ENCODE assay signal across 8 cellular contexts in the genomic region with DNA sequence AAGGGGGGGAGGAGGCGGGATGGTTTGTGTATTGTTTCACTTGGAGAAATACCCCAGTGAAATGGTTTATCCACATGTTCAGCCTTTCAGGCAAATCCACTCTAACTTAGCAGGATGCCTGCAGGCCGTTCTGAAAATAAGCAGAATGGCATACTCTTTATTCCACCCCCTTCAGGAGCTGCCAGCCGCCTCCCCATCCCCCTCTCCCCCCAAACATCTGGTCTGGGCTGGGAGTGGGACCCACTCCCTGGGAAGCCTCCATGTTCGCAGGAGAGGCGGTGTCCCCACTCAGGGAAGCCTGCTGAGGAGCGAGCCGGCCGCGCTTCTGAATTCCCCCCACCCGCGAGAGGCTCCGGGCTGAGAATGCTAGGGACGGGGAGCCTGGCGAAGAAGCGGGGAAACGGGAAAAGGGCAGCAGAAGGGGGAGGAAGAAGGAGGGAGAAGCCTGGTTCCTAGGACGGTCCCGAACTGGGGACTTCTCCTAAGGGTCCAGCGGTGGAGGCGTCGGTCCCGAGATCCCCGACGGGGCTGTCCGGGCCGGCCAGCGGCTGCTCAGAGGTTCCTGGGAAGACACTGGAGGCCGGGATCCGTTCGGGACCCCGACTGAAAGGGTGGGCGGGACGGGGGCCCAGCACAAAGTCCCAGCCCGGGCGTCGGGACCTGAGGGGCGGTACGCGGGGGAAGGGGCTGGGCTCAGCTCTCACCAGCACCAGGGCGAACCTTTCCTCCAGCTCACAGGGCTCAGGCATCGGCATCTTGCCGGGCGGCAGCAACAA. TPM values are rescaled to one million over a fixed set of nuclear protein-coding genes. Genes with fewer than 3 reads are reported as not detected.
DNase-seq lines count a peak whose midpoint lies in the region; ATAC-seq and TF ChIP-seq lines count a peak whose summit lies in the region.

No MANE protein-coding gene starts in this region.

- POLR2A ChIA-PET in AG04449 (lab: Yijun Ruan, JAX): interaction anchor here (1.0 to 1.5 kb wide), 4 partner anchors 33 to 84 kb away, joined by 3 to 6 read pairs (median 4); partner anchors contain the start of gene TMBIM6

- H3K4me1 Mint-ChIP-seq in dendritic cell treated with granulocyte-macrophage colony-stimulating factor and Interleukin-4, amounts not matched to agents 40 ng/mL and 50 ng/mL, for 4 days (ENCODE audit: low read depth): peaks cover 65% of the 10 kb centered on the region
- H3K4me1 Mint-ChIP-seq in stimulated activated naive B cell treated with anti-CD40 and anti-IgM and Interleukin-4, amounts not matched to agents 10 μg/mL and 1 μg/mL and 100 μg/mL, for 72 hours: peaks cover 35 to 62% of the 10 kb centered on the region in 2 donors

- 4 to 5% methylated on average over 15 to 31 of the region's 43 CpGs for WGBS in lower leg skin, 2 donors

- peaks cover 26% of the 10 kb centered on the region for H3K27me3 Mint-ChIP-seq in dendritic cell treated with granulocyte-macrophage colony-stimulating factor and Interleukin-4, amounts not matched to agents 40 ng/mL and 50 ng/mL, for 4 days
- H3K27me3 Mint-ChIP-seq in stimulated activated naive B cell treated with anti-CD40 and anti-IgM and Interleukin-4, amounts not matched to agents 10 μg/mL and 1 μg/mL and 100 μg/mL, for 72 hours: no peaks in the 10 kb centered on the region

- intact Hi-C loops in dendritic cell treated with granulocyte-macrophage colony-stimulating factor and Interleukin-4, amounts not matched to agents 40 ng/mL and 50 ng/mL, for 4 days (cut with micrococcal nuclease): loop anchor here (1.0 to 5.0 kb wide), 4 partner anchors 34 to 139 kb away; partner anchors contain the start of genes MCRS1 and TMBIM6
- intact Hi-C loops in lower leg skin (cut with DNase I; ENCODE audit: low total_unique reads): loop anchor here (5.0 kb wide), 1 partner anchor 64 kb away; no protein-coding TSS in a partner anchor

- CTCF ChIA-PET in AG04449 (lab: Yijun Ruan, JAX): interaction anchor here (0.7 to 25.0 kb wide), 12 partner anchors 9 to 83 kb away, joined by 3 to 766 read pairs (median 10); partner anchors contain the start of gene PRPF40B

- TF ChIP-seq POLR2A in lower leg skin (IDR thresholded peaks at IDR 0.05): no peak

- no peaks in the 10 kb centered on the region for H3K9me3 Mint-ChIP-seq in dendritic cell treated with granulocyte-macrophage colony-stimulating factor and Interleukin-4, amounts not matched to agents 40 ng/mL and 50 ng/mL, for 4 days
- no peaks in the 10 kb centered on the region for H3K9me3 Mint-ChIP-seq in stimulated activated naive B cell treated with anti-CD40 and anti-IgM and Interleukin-4, amounts not matched to agents 10 μg/mL and 1 μg/mL and 100 μg/mL, for 72 hours

- no peak for TF ChIP-seq CTCF in AG04449 (IDR thresholded peaks at IDR 0.05; ENCODE audit: insufficient read depth, low read length, missing control alignments)
- no peak for TF ChIP-seq CTCF in lower leg skin (IDR thresholded peaks at IDR 0.05)

- peak overlapping the region; percentile 99 for H3K4me3 Mint-ChIP-seq in dendritic cell treated with granulocyte-macrophage colony-stimulating factor and Interleukin-4, amounts not matched to agents 40 ng/mL and 50 ng/mL, for 4 days
- H3K4me3 Mint-ChIP-seq in stimulated activated naive B cell treated with anti-CD40 and anti-IgM and Interleukin-4, amounts not matched to agents 10 μg/mL and 1 μg/mL and 100 μg/mL, for 72 hours: peak overlapping the region; percentile 96 to 100

- DNase-seq in AG04449 (ENCODE audit: low read depth, low spot score) (no peak), UCSD-AML1 (lab: John Stamatoyannopoulos, UW; ENCODE audit: unreplicated experiment) (peak; percentile 62), lower leg skin (ENCODE audit: low spot score in 2 of 2) (peak; percentile 15 to 87), NCI-H1048 (lab: John Stamatoyannopoulos, UW) (no peak)
- DNase-seq in stimulated activated naive B cell treated with anti-CD40 and anti-IgM and Interleukin-4, amounts not matched to agents 10 μg/mL and 1 μg/mL and 100 μg/mL, for 72 hours: no peak

- H3K36me3 Mint-ChIP-seq in dendritic cell treated with granulocyte-macrophage colony-stimulating factor and Interleukin-4, amounts not matched to agents 40 ng/mL and 50 ng/mL, for 4 days (ENCODE audit: low read depth): peaks cover 16% of the 10 kb centered on the region
- peaks cover 10 to 21% of the 10 kb centered on the region in 2 donors for H3K36me3 Mint-ChIP-seq in stimulated activated naive B cell treated with anti-CD40 and anti-IgM and Interleukin-4, amounts not matched to agents 10 μg/mL and 1 μg/mL and 100 μg/mL, for 72 hours

- peak overlapping the region; percentile 70 for H3K4me3 ChIP-seq in AG04449 (ENCODE audit: low read depth, low read length)
- peak overlapping the region; percentile 43 for H3K4me3 ChIP-seq in lower leg skin (ENCODE audit: low read depth, poor library complexity, severe bottlenecking)

- ATAC-seq in GM18907 (IDR thresholded peaks at IDR 0.05; ENCODE audit: unreplicated experiment) (peak; percentile 23), HG03342 (IDR thresholded peaks at IDR 0.05; ENCODE audit: unreplicated experiment) (peak; percentile 12)
- peak; percentile 42 to 43 for ATAC-seq in stimulated activated naive B cell treated with anti-CD40 and anti-IgM and Interleukin-4, amounts not matched to agents 10 μg/mL and 1 μg/mL and 100 μg/mL, for 72 hours (replicated peaks)

- peak overlapping the region; percentile 94 for H3K27ac Mint-ChIP-seq in dendritic cell treated with granulocyte-macrophage colony-stimulating factor and Interleukin-4, amounts not matched to agents 40 ng/mL and 50 ng/mL, for 4 days
- peak overlapping the region; percentile 97 for H3K27ac Mint-ChIP-seq in stimulated activated naive B cell treated with anti-CD40 and anti-IgM and Interleukin-4, amounts not matched to agents 10 μg/mL and 1 μg/mL and 100 μg/mL, for 72 hours

RNA-seq across cellular contexts. Expression of gene FMNL3, which starts 0.7 kb away (rescaled TPM):
- 10 to 100 TPM in 1 of 4 donors, 1 to 10 TPM in 3; 4.3 to 12.5 (median 6.9) TPM for total RNA-seq in lower leg skin

RNA-seq across cellular contexts. Expression of gene TMBIM6, which starts 34.8 kb away (rescaled TPM):
- total RNA-seq in lower leg skin: 100 to 1,000 TPM; 238 to 407 (median 319) TPM

Comparison
In these comparisons a context has a peak if more than half of its experiments do, and no peak if none do; other contexts are left out.
1. DNase-seq: peak in UCSD-AML1 (single experiment) and lower leg skin (2 of 2); none in AG04449 (single experiment), stimulated activated naive B cell treated with anti-CD40 and anti-IgM and Interleukin-4, amounts not matched to agents 10 μg/mL and 1 μg/mL and 100 μg/mL, for 72 hours (single experiment) and NCI-H1048 (single experiment).
2. Peak in every context shown above with its lines, with median percentiles within 50 percentile points of each other: ATAC-seq.